ENCODE assay signal across 24 cellular contexts in genomic region chr5:171762016-171762415, GRCh38. TPM values are rescaled to one million over a fixed set of nuclear protein-coding genes. Genes with fewer than 3 reads are reported as not detected.
"Had no signal": no experiment of that assay in that cellular context is flagged by ENCODE, and none has a peak within 500 bp of the region (broad histone marks: within the 10 kb centered on the region; RNA-seq: fewer than 3 reads in every experiment).

No MANE protein-coding gene starts in this region.

- H3K4me3 ChIP-seq: colonic mucosa, hepatocyte, lung, psoas muscle, sigmoid colon, uterus had no signal

- H3K27ac ChIP-seq: colonic mucosa, foreskin keratinocyte, hepatocyte, psoas muscle, sigmoid colon, uterus had no signal

- H3K4me1 ChIP-seq: colonic mucosa, psoas muscle, sigmoid colon, uterus had no signal

- H3K27me3 ChIP-seq: colonic mucosa, foreskin keratinocyte, hepatocyte, sigmoid colon, uterus had no signal

- H3K79me2 ChIP-seq: hepatocyte had no signal

- H2AFZ ChIP-seq: hepatocyte had no signal

- H3K9me3 ChIP-seq: colonic mucosa, psoas muscle, sigmoid colon, uterus had no signal

- ATAC-seq: esophagus mucosa, foreskin keratinocyte, left colon, left ventricle myocardium superior, psoas muscle had no signal

- H3K4me2 ChIP-seq: hepatocyte had no signal

- H3K36me3 ChIP-seq: colonic mucosa, sigmoid colon, uterus had no signal

- DNase-seq: colonic mucosa; effector CD8-positive, alpha-beta T cell; foreskin keratinocyte; head of caudate nucleus; left colon; left ventricle myocardium superior; mesendoderm; naive B cell; nephron progenitor cell; psoas muscle; retina; sigmoid colon; small intestine; stimulated activated CD4-positive, alpha-beta T cell treated with anti-CD3 and anti-CD28 coated beads, Interleukin-12 subunit alpha, Interleukin-12 subunit beta, amount 100 ng/mL, for 4 hours; stimulated activated CD4-positive, alpha-beta T cell treated with anti-CD3 and anti-CD28 coated beads, Interleukin-2, amount 100 ng/mL, for 48 hours; stimulated activated naive CD4-positive, alpha-beta T cell treated with Interleukin-2 at 50 U/mL for 16 hours; uterus had no signal

RNA-seq across cellular contexts. Expression of gene SMIM23, which starts 23.6 kb away (rescaled TPM):
- total RNA-seq: cerebellum, colonic mucosa, dermis microvascular lymphatic vessel endothelial cell, esophagus mucosa, foreskin keratinocyte, hepatocyte, kidney epithelial cell, left colon, left ventricle myocardium superior, lung, omental fat pad, psoas muscle, sigmoid colon, uterus had no signal
- polyA plus RNA-seq: foreskin keratinocyte, hepatocyte, lung, psoas muscle, sigmoid colon, small intestine had no signal
